31 cellular contexts compared by ENCODE assay signal in genomic region chr5:104082754-104083153, GRCh38.
"Had no signal": no experiment of that assay in that cellular context is flagged by ENCODE, and none has a peak within 500 bp of the region (broad histone marks: within the 10 kb centered on the region; RNA-seq: fewer than 3 reads in every experiment).

No MANE protein-coding gene starts in this region.

- H3K27ac ChIP-seq: ascending aorta, breast epithelium, KMS-11, Peyer's patch, SJSA1, VCaP had no signal

- H3K36me3 ChIP-seq: ascending aorta, breast epithelium, Peyer's patch, SJSA1 had no signal

- H3K4me1 ChIP-seq: ascending aorta, breast epithelium, Peyer's patch, SJSA1 had no signal

- H3K4me3 ChIP-seq: ascending aorta, breast epithelium, Peyer's patch, SJSA1 had no signal

- H3K9ac ChIP-seq: KMS-11 had no signal

- H3K27me3 ChIP-seq: ascending aorta, breast epithelium, Peyer's patch, SJSA1 had no signal

- H3K4me2 ChIP-seq: KMS-11 had no signal

- ATAC-seq: activated CD8-positive, alpha-beta memory T cell treated with anti-CD3 and anti-CD28 coated beads, Interleukin-2, amount 10 ng/mL, durations not matched to agents 7 days and 5 days had no signal

- DNase-seq: activated B cell treated with CpG ODN at 0.5 μM for 24 hours; activated CD4-positive, alpha-beta memory T cell treated with anti-CD3 and anti-CD28 coated beads for 36 hours; activated CD4-positive, alpha-beta T cell treated with anti-CD3 and anti-CD28 coated beads for 4 hours; activated CD4-positive, alpha-beta T cell treated with anti-CD3 and anti-CD28 coated beads, Interleukin-2, amount 50 U/mL, for 1 hour; activated CD4-positive, CD25-positive, alpha-beta regulatory T cell treated with anti-CD3 and anti-CD28 coated beads, Interleukin-2, amount 50 U/mL, for 72 hours; activated CD8-positive, alpha-beta memory T cell treated with anti-CD3 and anti-CD28 coated beads for 24 hours; activated CD8-positive, alpha-beta memory T cell treated with anti-CD3 and anti-CD28 coated beads, Interleukin-2, amount 10 ng/mL, durations not matched to agents 7 days and 5 days; activated CD8-positive, alpha-beta memory T cell treated with anti-CD3 and anti-CD28 coated beads, Interleukin-2, amount 50 U/mL, for 48 hours; activated effector memory CD4-positive, alpha-beta T cell treated with Interleukin-2 at 50 U/mL for 16 hours; activated naive CD4-positive, alpha-beta T cell treated with anti-CD3 and anti-CD28 coated beads, Interleukin-2, amount 50 U/mL, for 16 hours; activated naive CD8-positive, alpha-beta T cell treated with anti-CD3 and anti-CD28 coated beads, Interleukin-2, amount 10 ng/mL, durations not matched to agents 7 days and 5 days; activated T-cell treated with anti-CD3 and anti-CD28 coated beads, Interleukin-2, amount 50 U/mL, for 48 hours; amygdala; NCI-H1092 treated with DMSO at 0.1 percent for 48 hours; NCI-H1417; NCI-H2029 treated with DMSO at 0.1 percent for 48 hours; NCI-H2107; NCI-H526; NCI-H774; Peyer's patch; RPMI8226; SHP77 treated with DMSO at 0.1 percent for 48 hours; SW 1271; T-helper 1 cell; T-helper 2 cell; T-helper 9 cell had no signal

- H3K9me3 ChIP-seq: ascending aorta, breast epithelium, Peyer's patch, SJSA1 had no signal
